In the genomic region with DNA sequence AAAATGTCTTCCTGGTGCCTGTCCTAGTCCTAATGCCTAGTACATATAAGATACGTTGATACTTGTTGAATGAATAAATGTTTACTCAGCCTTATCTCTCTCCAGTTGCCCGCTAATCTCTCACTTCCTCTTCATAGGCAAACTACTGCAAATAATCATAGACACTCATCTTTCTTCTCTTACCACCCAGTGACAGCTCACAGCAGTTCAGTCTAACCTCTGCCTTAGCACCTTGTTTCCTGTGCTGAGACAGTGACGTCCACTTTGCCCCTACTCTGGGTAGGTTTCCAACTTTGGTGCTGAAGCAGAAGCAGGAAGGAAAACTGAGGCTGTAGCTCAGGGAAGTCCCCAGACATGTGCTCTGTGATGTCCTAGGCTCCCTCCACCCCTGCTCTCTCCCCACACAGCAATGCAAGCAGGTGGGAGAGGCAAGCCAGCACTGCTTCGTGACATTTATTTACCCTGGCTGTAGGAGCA, we compare ENCODE assay signal across 12 cellular contexts. TPM values are rescaled to one million over a fixed set of nuclear protein-coding genes. Genes with fewer than 3 reads are reported as not detected.
DNase-seq lines count a peak whose midpoint lies in the region; ATAC-seq and TF ChIP-seq lines count a peak whose summit lies in the region.
"Had no signal": no experiment of that assay in that cellular context is flagged by ENCODE, and none has a peak within 500 bp of the region (broad histone marks: within the 10 kb centered on the region; RNA-seq: fewer than 3 reads in every experiment).

No MANE protein-coding gene starts in this region.

- intact Hi-C loops in lower lobe of right lung (cut with DNase I) (no loop called here), posterior vena cava (cut with DNase I) (no loop called here)

- H3K36me3 ChIP-seq in lower lobe of right lung: no peaks in the 10 kb centered on the region

- ATAC-seq in GM19468 (IDR thresholded peaks at IDR 0.05; ENCODE audit: extremely low read depth, unreplicated experiment): peak; percentile 84
- peak; percentile 72 for ATAC-seq in HG03520 (IDR thresholded peaks at IDR 0.05; ENCODE audit: unreplicated experiment)
- ATAC-seq in GM21717 (IDR thresholded peaks at IDR 0.05; ENCODE audit: unreplicated experiment): no peak
- ATAC-seq in lower lobe of right lung: no peak

- 0 out of 2 replicates have a peak overlapping the region, but pooled peaks have one; percentile 15 for H3K27ac ChIP-seq in C4-2B
- H3K27ac ChIP-seq in lower lobe of right lung: no peak overlapping the region
- H3K27ac ChIP-seq: parathyroid adenoma, VCaP had no signal

- no peaks in the 10 kb centered on the region for H3K4me1 ChIP-seq in lower lobe of right lung
- H3K4me1 ChIP-seq: parathyroid adenoma had no signal

- H3K9me3 ChIP-seq in lower lobe of right lung: no peaks in the 10 kb centered on the region

- H3K4me3 ChIP-seq in lower lobe of right lung: no peak overlapping the region

- H3K27me3 ChIP-seq in lower lobe of right lung (ENCODE audit: low read depth): no peaks in the 10 kb centered on the region

- TF ChIP-seq CTCF in C4-2B (conservative IDR thresholded peaks at IDR 0.05): no peak
- no peak for TF ChIP-seq CTCF in lower lobe of right lung (IDR thresholded peaks at IDR 0.05)

- DNase-seq in dermis microvascular lymphatic vessel endothelial cell (ENCODE audit: low read depth in 2 of 2) (peak; percentile 15 to 47), lower lobe of right lung (no peak), posterior vena cava (ENCODE audit: low spot score) (no peak), KG1 (lab: John Stamatoyannopoulos, UW) (no peak)
- DNase-seq: activated effector memory CD4-positive, alpha-beta T cell treated with anti-CD3 and anti-CD28 coated beads, Interleukin-2, amount 50 U/mL, for 16 hours; HFFc6 had no signal

RNA-seq across cellular contexts. Expression of a gene that starts 45.5 kb away (rescaled TPM):
- total RNA-seq in dermis microvascular lymphatic vessel endothelial cell: 31.3 and 38.4 TPM in 2 replicates
- 13.5 TPM for total RNA-seq in lower lobe of right lung
- 10 to 100 TPM; 14.3 to 15.4 TPM for total RNA-seq in posterior vena cava

Comparison
In these comparisons a context has a peak if more than half of its experiments do, and no peak if none do; other contexts are left out.
1. ATAC-seq: peak in GM19468 (single experiment) and HG03520 (single experiment); none in GM21717 (single experiment) and lower lobe of right lung (0 of 2).
2. DNase-seq: peak in dermis microvascular lymphatic vessel endothelial cell (2 of 2); none in lower lobe of right lung (single experiment), posterior vena cava (single experiment) and KG1 (single experiment).